ENCODE assay signal across 17 cellular contexts in genomic region chr5:154851351-154851750, GRCh38. TPM values are rescaled to one million over a fixed set of nuclear protein-coding genes. Genes with fewer than 3 reads are reported as not detected.
DNase-seq lines count a peak whose midpoint lies in the region; ATAC-seq, FAIRE-seq and TF ChIP-seq lines count a peak whose summit lies in the region.
"Had no signal": no experiment of that assay in that cellular context is flagged by ENCODE, and none has a peak within 500 bp of the region (broad histone marks: within the 10 kb centered on the region; RNA-seq: fewer than 3 reads in every experiment).

No MANE protein-coding gene starts in this region.

- no peaks in the 10 kb centered on the region for H4K20me1 ChIP-seq in BLaER1 treated with 17β-estradiol and CSF1 and Interleukin-3, amounts not matched to agents 10 nM and 100 nM
- H4K20me1 ChIP-seq in HepG2 (ENCODE audit: insufficient read depth, low read length) = no peaks in the 10 kb centered on the region

- peak overlapping the region; percentile 50 to 88 (median 74) for H3K4me2 ChIP-seq in BLaER1 treated with 17β-estradiol and CSF1 and Interleukin-3, amounts not matched to agents 10 nM and 100 nM
- peak overlapping the region; percentile 78 for H3K4me2 ChIP-seq in HepG2 (ENCODE audit: low read depth, low read length)

- H3K27ac ChIP-seq in BLaER1 treated with 17β-estradiol and CSF1 and Interleukin-3, amounts not matched to agents 10 nM and 100 nM = peak overlapping the region in 1 of 11 experiments; percentile 30; a peak in 1 of 22 replicates
- H3K27ac ChIP-seq in ascending aorta (peak overlapping the region; percentile 31 to 77), HepG2 (ENCODE audit: extremely low read length, insufficient read depth, low read length) (peak overlapping the region; percentile 68), gastrocnemius medialis (peak overlapping the region; percentile 61 to 84 (median 77))

- FAIRE-seq in HepG2 (lab: Jason Lieb, UNC) = no peak
- FAIRE-seq: H54 had no signal

- H3K27me3 Mint-ChIP-seq in activated T-helper 1 cell treated with anti-CD3 and anti-CD28 coated beads, Interleukin-12 subunit alpha, Interleukin-12 subunit beta, Interleukin-2, Interleukin-4 antibody, amounts not matched to agents 30 ng/mL and 10 ng/mL and 1 ng/mL, durations not matched to agents 14 hours and 24 hours and 36 hours (ENCODE audit: insufficient read depth) = no peaks in the 10 kb centered on the region

- no peak for TF ChIP-seq POLR2A in HepG2 (IDR thresholded peaks at IDR 0.05; ENCODE audit: insufficient read depth in 1 of 2, low read depth in 2 of 2, low read length in 2 of 2)
- no peak for TF ChIP-seq POLR2A in gastrocnemius medialis (IDR thresholded peaks at IDR 0.05)

- peak in 1 of 2 donors; percentile 40 for DNase-seq in ascending aorta (ENCODE audit: low spot score in 2 of 2)
- no peak for DNase-seq in HepG2 (ENCODE audit: low spot score)
- no peak for DNase-seq in gastrocnemius medialis
- DNase-seq in activated T-helper 1 cell treated with anti-CD3 and anti-CD28 coated beads, Interleukin-12 subunit alpha, Interleukin-12 subunit beta, Interleukin-2, Interleukin-4 antibody, amounts not matched to agents 30 ng/mL and 10 ng/mL and 1 ng/mL, durations not matched to agents 14 hours and 24 hours and 36 hours (ENCODE audit: low spot score) = no peak
- no peak for DNase-seq in NCI-H128 (lab: John Stamatoyannopoulos, UW; ENCODE audit: unreplicated experiment)
- DNase-seq in NCI-H2171 treated with DMSO at 0.1 percent for 48 hours (lab: John Stamatoyannopoulos, UW) = no peak
- DNase-seq: activated CD4-positive, alpha-beta T cell treated with anti-CD3 and anti-CD28 coated beads, Interleukin-2, amount 50 U/mL, for 1 hour; aorta; effector CD8-positive, alpha-beta T cell; KG1; NCI-H187; stimulated activated CD4-positive, alpha-beta T cell treated with anti-CD3 and anti-CD28 coated beads, Interleukin-4, amount 100 ng/mL, for 4 hours; T1000 had no signal

- in situ Hi-C loops in HepG2 (cut with HindIII; ENCODE audit: extremely low pct_ligation_motif_present, low pct_unique_long_range_greater_than_20kb) (no loop called here), gastrocnemius medialis (cut with MboI; ENCODE audit: low sequenced_read_pairs in 4 of 4) (no loop called here)

- no peaks in the 10 kb centered on the region for H3K9me3 ChIP-seq in BLaER1 treated with 17β-estradiol and CSF1 and Interleukin-3, amounts not matched to agents 10 nM and 100 nM (replicated peaks in 1 of 11)
- H3K9me3 ChIP-seq in ascending aorta (no peaks in the 10 kb centered on the region), HepG2 (ENCODE audit: low read length) (no peaks in the 10 kb centered on the region), gastrocnemius medialis (no peaks in the 10 kb centered on the region)

- CTCF ChIA-PET in HepG2 (lab: Yijun Ruan, JAX; ENCODE audit: low intra/inter-chr PET ratio, low total read pairs) = no interaction called here

- H3K27ac Mint-ChIP-seq in activated T-helper 1 cell treated with anti-CD3 and anti-CD28 coated beads, Interleukin-12 subunit alpha, Interleukin-12 subunit beta, Interleukin-2, Interleukin-4 antibody, amounts not matched to agents 30 ng/mL and 10 ng/mL and 1 ng/mL, durations not matched to agents 14 hours and 24 hours and 36 hours = no peak overlapping the region
- H3K27ac Mint-ChIP-seq: stimulated activated effector memory CD8-positive, alpha-beta T cell treated with anti-CD3 and anti-CD28 coated beads, Interleukin-12 subunit alpha, Interleukin-12 subunit beta, amount 100 ng/mL, for 72 hours had no signal

- no peak overlapping the region for H2AFZ ChIP-seq in HepG2 (ENCODE audit: low read length)

- no peaks in the 10 kb centered on the region for H3K27me3 ChIP-seq in BLaER1 treated with 17β-estradiol and CSF1 and Interleukin-3, amounts not matched to agents 10 nM and 100 nM
- no peaks in the 10 kb centered on the region for H3K27me3 ChIP-seq in ascending aorta
- H3K27me3 ChIP-seq in HepG2 (ENCODE audit: control insufficient read depth in 1 of 2, insufficient read depth in 2 of 2, low read length in 2 of 2) = no peaks in the 10 kb centered on the region
- H3K27me3 ChIP-seq in gastrocnemius medialis = no peaks in the 10 kb centered on the region

- 0 out of 20 replicates have a peak overlapping the region, but pooled peaks of 1 of the 10 experiments have one; percentile 35 for H3K4me3 ChIP-seq in BLaER1 treated with 17β-estradiol and CSF1 and Interleukin-3, amounts not matched to agents 10 nM and 100 nM
- H3K4me3 ChIP-seq in ascending aorta = peak overlapping the region in 1 of 2 donors; percentile 68
- H3K4me3 ChIP-seq in HepG2 (replicated peaks in 1 of 3; ENCODE audit: insufficient read depth in 1 of 3, low read depth in 2 of 3, low read length in 3 of 3) = peak overlapping the region in 1 of 3 experiments; percentile 72; a peak in 1 of 6 replicates
- no peak overlapping the region for H3K4me3 ChIP-seq in gastrocnemius medialis

- ATAC-seq in HepG2 (no peak), gastrocnemius medialis (no peak), HG02678 (IDR thresholded peaks at IDR 0.05; ENCODE audit: unreplicated experiment) (no peak)
- ATAC-seq: stimulated activated effector memory CD8-positive, alpha-beta T cell treated with anti-CD3 and anti-CD28 coated beads, Interleukin-12 subunit alpha, Interleukin-12 subunit beta, amount 100 ng/mL, for 72 hours had no signal

- WGBS in HepG2 (ENCODE audit: low lambda C conversion rate) = 87% methylated on average over 3 of the region's 3 CpGs

- peaks cover 38 to 45% (median 43%) of the 10 kb centered on the region in 10 experiments for H3K4me1 ChIP-seq in BLaER1 treated with 17β-estradiol and CSF1 and Interleukin-3, amounts not matched to agents 10 nM and 100 nM
- H3K4me1 ChIP-seq in ascending aorta = peaks cover 8 to 18% of the 10 kb centered on the region in 2 donors
- peaks cover 58% of the 10 kb centered on the region for H3K4me1 ChIP-seq in HepG2 (ENCODE audit: insufficient read depth, low read length)
- H3K4me1 ChIP-seq in gastrocnemius medialis = peaks cover 26 to 27% of the 10 kb centered on the region in 2 donors

- no peaks in the 10 kb centered on the region for H3K36me3 ChIP-seq in BLaER1 treated with 17β-estradiol and CSF1 and Interleukin-3, amounts not matched to agents 10 nM and 100 nM
- H3K36me3 ChIP-seq in ascending aorta = no peaks in the 10 kb centered on the region
- H3K36me3 ChIP-seq in HepG2 (replicated peaks in 1 of 2; ENCODE audit: control insufficient read depth in 1 of 2, insufficient read depth in 2 of 2, low read length in 2 of 2) = no peaks in the 10 kb centered on the region
- no peaks in the 10 kb centered on the region for H3K36me3 ChIP-seq in gastrocnemius medialis

- TF ChIP-seq EP300 in HepG2 (IDR thresholded peaks at IDR 0.05; ENCODE audit: low read depth in 2 of 2, low read length in 2 of 2) = no peak
- no peak for TF ChIP-seq EP300 in HepG2 (CRISPR knock-in tag; IDR thresholded peaks at IDR 0.05; ENCODE audit: borderline replicate concordance)

- POLR2A ChIA-PET in HepG2 (lab: Yijun Ruan, JAX) = interaction anchor here (1.1 kb wide), 2 partner anchors 14 to 17 kb away, joined by 5 to 14 read pairs; no protein-coding TSS in a partner anchor

- H3K4me3 Mint-ChIP-seq in activated T-helper 1 cell treated with anti-CD3 and anti-CD28 coated beads, Interleukin-12 subunit alpha, Interleukin-12 subunit beta, Interleukin-2, Interleukin-4 antibody, amounts not matched to agents 30 ng/mL and 10 ng/mL and 1 ng/mL, durations not matched to agents 14 hours and 24 hours and 36 hours = no peak overlapping the region
- H3K4me3 Mint-ChIP-seq: stimulated activated effector memory CD8-positive, alpha-beta T cell treated with anti-CD3 and anti-CD28 coated beads, Interleukin-12 subunit alpha, Interleukin-12 subunit beta, amount 100 ng/mL, for 72 hours had no signal

- H3K9ac ChIP-seq in BLaER1 treated with 17β-estradiol and CSF1 and Interleukin-3, amounts not matched to agents 10 nM and 100 nM = no peak overlapping the region
- H3K9ac ChIP-seq in HepG2 (ENCODE audit: insufficient read depth, low read depth, low read length) = 0 out of 2 replicates have a peak overlapping the region, but pooled peaks have one; percentile 72

- no peaks in the 10 kb centered on the region for H3K36me3 Mint-ChIP-seq in activated T-helper 1 cell treated with anti-CD3 and anti-CD28 coated beads, Interleukin-12 subunit alpha, Interleukin-12 subunit beta, Interleukin-2, Interleukin-4 antibody, amounts not matched to agents 30 ng/mL and 10 ng/mL and 1 ng/mL, durations not matched to agents 14 hours and 24 hours and 36 hours (ENCODE audit: low read depth)
- H3K36me3 Mint-ChIP-seq: stimulated activated effector memory CD8-positive, alpha-beta T cell treated with anti-CD3 and anti-CD28 coated beads, Interleukin-12 subunit alpha, Interleukin-12 subunit beta, amount 100 ng/mL, for 72 hours had no signal

- no peak for TF ChIP-seq RAD21 in HepG2 (CRISPR knock-in tag; IDR thresholded peaks at IDR 0.05)

- H3K79me2 ChIP-seq in HepG2 (ENCODE audit: insufficient read depth, low read length) = peaks cover 7% of the 10 kb centered on the region

- no peak for TF ChIP-seq CTCF in ascending aorta (IDR thresholded peaks at IDR 0.05)
- TF ChIP-seq CTCF in HepG2 (CRISPR knock-in tag; IDR thresholded peaks at IDR 0.05) = no peak
- no peak for TF ChIP-seq CTCF in gastrocnemius medialis (IDR thresholded peaks at IDR 0.05 in 4 of 5, conservative IDR thresholded peaks at IDR 0.05 in 1 of 5)

- H3K9me3 Mint-ChIP-seq in activated T-helper 1 cell treated with anti-CD3 and anti-CD28 coated beads, Interleukin-12 subunit alpha, Interleukin-12 subunit beta, Interleukin-2, Interleukin-4 antibody, amounts not matched to agents 30 ng/mL and 10 ng/mL and 1 ng/mL, durations not matched to agents 14 hours and 24 hours and 36 hours = no peaks in the 10 kb centered on the region
- H3K9me3 Mint-ChIP-seq: stimulated activated effector memory CD8-positive, alpha-beta T cell treated with anti-CD3 and anti-CD28 coated beads, Interleukin-12 subunit alpha, Interleukin-12 subunit beta, amount 100 ng/mL, for 72 hours had no signal

- H3K4me1 Mint-ChIP-seq in activated T-helper 1 cell treated with anti-CD3 and anti-CD28 coated beads, Interleukin-12 subunit alpha, Interleukin-12 subunit beta, Interleukin-2, Interleukin-4 antibody, amounts not matched to agents 30 ng/mL and 10 ng/mL and 1 ng/mL, durations not matched to agents 14 hours and 24 hours and 36 hours (ENCODE audit: low read depth) = peaks cover 9% of the 10 kb centered on the region
- H3K4me1 Mint-ChIP-seq: stimulated activated effector memory CD8-positive, alpha-beta T cell treated with anti-CD3 and anti-CD28 coated beads, Interleukin-12 subunit alpha, Interleukin-12 subunit beta, amount 100 ng/mL, for 72 hours had no signal

- intact Hi-C loops in ascending aorta (cut with DNase I) (loop anchor here (10.0 kb wide), 1 partner anchor 407 kb away; the partner anchor contains the start of gene SAP30L), HepG2 (cut with micrococcal nuclease; ENCODE audit: unreplicated experiment) (no loop called here), gastrocnemius medialis (cut with DNase I; ENCODE audit: low total_unique reads) (loop anchor here (10.0 kb wide), 1 partner anchor 1743 kb away; no protein-coding TSS in a partner anchor)
- intact Hi-C loops in activated T-helper 1 cell treated with anti-CD3 and anti-CD28 coated beads, Interleukin-12 subunit alpha, Interleukin-12 subunit beta, Interleukin-2, Interleukin-4 antibody, amounts not matched to agents 30 ng/mL and 10 ng/mL and 1 ng/mL, durations not matched to agents 14 hours and 24 hours and 36 hours (cut with micrococcal nuclease) = no loop called here

- no TSS peak for BruUV-seq in HepG2 (replicated peaks; lab: Mats Ljungman, UMichigan)

RNA-seq across cellular contexts. Expression of gene FAXDC2, which starts 0.9 kb away (rescaled TPM):
- total RNA-seq in ascending aorta (25.3 TPM), HepG2 (2016; rRNA removed; fragmentation: Illumina TruSeq; extraction: Trizol) (3.0 and 4.7 TPM in 2 replicates), gastrocnemius medialis (10 to 100 TPM in 1 of 4 donors, 1 to 10 TPM in 3; 4.4 to 12.5 (median 6.4) TPM)
- total RNA-seq in HepG2 (2016; cell fraction: cytosol; rRNA removed; fragmentation: Illumina TruSeq; extraction: Trizol; ENCODE audit: low read depth) = 1.3 and 1.5 TPM in 2 replicates
- 4.3 and 5.0 TPM in 2 replicates for total RNA-seq in HepG2 (2016; cell fraction: insoluble cytoplasmic fraction; rRNA removed; fragmentation: Illumina TruSeq; extraction: Trizol)
- total RNA-seq in HepG2 (2016; cell fraction: membrane; rRNA removed; fragmentation: Illumina TruSeq; extraction: Trizol) = 3.5 and 4.3 TPM in 2 replicates
- total RNA-seq in HepG2 (2016; cell fraction: nucleus; rRNA removed; fragmentation: Illumina TruSeq; extraction: Trizol) = 5.5 and 5.8 TPM in 2 replicates
- polyA plus RNA-seq in HepG2 (2011; rRNA removed) = 49.5 and 58.8 TPM in 2 replicates
- polyA plus RNA-seq in HepG2 (2011; cell fraction: cytosol; rRNA removed) = 41.5 and 43.5 TPM in 2 replicates
- 45.2 and 57.4 TPM in 2 replicates for polyA plus RNA-seq in HepG2 (2011; cell fraction: nucleus; rRNA removed)
- polyA plus RNA-seq in HepG2 (2012) = 27.6 and 33.1 TPM in 2 replicates
- polyA plus RNA-seq in HepG2 (2016; cell fraction: cytosol; fragmentation: Illumina TruSeq; extraction: Trizol; ENCODE audit: low read depth) = 1.3 and 1.9 TPM in 2 replicates
- 3.7 and 4.2 TPM in 2 replicates for polyA plus RNA-seq in HepG2 (2016; cell fraction: insoluble cytoplasmic fraction; fragmentation: Illumina TruSeq; extraction: Trizol; ENCODE audit: low read depth)
- 3.9 and 4.0 TPM in 2 replicates for polyA plus RNA-seq in HepG2 (2016; cell fraction: membrane; fragmentation: Illumina TruSeq; extraction: Trizol; ENCODE audit: low read depth)
- polyA plus RNA-seq in HepG2 (2016; cell fraction: nucleus; fragmentation: Illumina TruSeq; extraction: Trizol; ENCODE audit: insufficient read depth, low read depth) = 6.6 and 7.0 TPM in 2 replicates
- polyA minus RNA-seq in HepG2 (2011; rRNA and poly(A)+ RNA removed; ENCODE audit: low replicate concordance) = 0.05 and 101 TPM in 2 replicates
- polyA minus RNA-seq in HepG2 (2011; cell fraction: cytosol; rRNA and poly(A)+ RNA removed) = 23.1 and 27.3 TPM in 2 replicates
- polyA minus RNA-seq in HepG2 (2011; cell fraction: nucleus; rRNA and poly(A)+ RNA removed) = 39.9 and 40.4 TPM in 2 replicates
- not detected in 2 replicates for total RNA-seq in activated T-helper 1 cell treated with anti-CD3 and anti-CD28 coated beads, Interleukin-12 subunit alpha, Interleukin-12 subunit beta, Interleukin-2, Interleukin-4 antibody, amounts not matched to agents 30 ng/mL and 10 ng/mL and 1 ng/mL, durations not matched to agents 14 hours and 24 hours and 36 hours

RNA-seq across cellular contexts. Expression of gene CNOT8, which starts 7.1 kb away (rescaled TPM):
- total RNA-seq in ascending aorta (32.1 TPM), HepG2 (2016; rRNA removed; fragmentation: Illumina TruSeq; extraction: Trizol) (37.1 and 50.3 TPM in 2 replicates), gastrocnemius medialis (10 to 100 TPM; 25.6 to 40.6 (median 30.5) TPM)
- total RNA-seq in HepG2 (2016; cell fraction: cytosol; rRNA removed; fragmentation: Illumina TruSeq; extraction: Trizol; ENCODE audit: low read depth) = 8.5 and 9.5 TPM in 2 replicates
- 38.6 and 50.3 TPM in 2 replicates for total RNA-seq in HepG2 (2016; cell fraction: insoluble cytoplasmic fraction; rRNA removed; fragmentation: Illumina TruSeq; extraction: Trizol)
- total RNA-seq in HepG2 (2016; cell fraction: membrane; rRNA removed; fragmentation: Illumina TruSeq; extraction: Trizol) = 21.9 and 23.8 TPM in 2 replicates
- 27.1 and 28.0 TPM in 2 replicates for total RNA-seq in HepG2 (2016; cell fraction: nucleus; rRNA removed; fragmentation: Illumina TruSeq; extraction: Trizol)
- polyA plus RNA-seq in HepG2 (2011; rRNA removed) = 63.8 and 74.9 TPM in 2 replicates
- 63.2 and 67.0 TPM in 2 replicates for polyA plus RNA-seq in HepG2 (2011; cell fraction: cytosol; rRNA removed)
- polyA plus RNA-seq in HepG2 (2011; cell fraction: nucleus; rRNA removed) = 46.3 and 57.5 TPM in 2 replicates
- 54.8 and 56.2 TPM in 2 replicates for polyA plus RNA-seq in HepG2 (2012)
- 4.1 and 5.1 TPM in 2 replicates for polyA plus RNA-seq in HepG2 (2016; cell fraction: cytosol; fragmentation: Illumina TruSeq; extraction: Trizol; ENCODE audit: low read depth)
- 41.9 and 42.7 TPM in 2 replicates for polyA plus RNA-seq in HepG2 (2016; cell fraction: insoluble cytoplasmic fraction; fragmentation: Illumina TruSeq; extraction: Trizol; ENCODE audit: low read depth)
- 12.2 and 12.5 TPM in 2 replicates for polyA plus RNA-seq in HepG2 (2016; cell fraction: membrane; fragmentation: Illumina TruSeq; extraction: Trizol; ENCODE audit: low read depth)
- 48.0 and 49.6 TPM in 2 replicates for polyA plus RNA-seq in HepG2 (2016; cell fraction: nucleus; fragmentation: Illumina TruSeq; extraction: Trizol; ENCODE audit: insufficient read depth, low read depth)
- polyA minus RNA-seq in HepG2 (2011; rRNA and poly(A)+ RNA removed; ENCODE audit: low replicate concordance) = 31.6 and 52.4 TPM in 2 replicates
- 51.4 and 54.3 TPM in 2 replicates for polyA minus RNA-seq in HepG2 (2011; cell fraction: cytosol; rRNA and poly(A)+ RNA removed)
- polyA minus RNA-seq in HepG2 (2011; cell fraction: nucleus; rRNA and poly(A)+ RNA removed) = 35.0 and 39.0 TPM in 2 replicates
- total RNA-seq in activated T-helper 1 cell treated with anti-CD3 and anti-CD28 coated beads, Interleukin-12 subunit alpha, Interleukin-12 subunit beta, Interleukin-2, Interleukin-4 antibody, amounts not matched to agents 30 ng/mL and 10 ng/mL and 1 ng/mL, durations not matched to agents 14 hours and 24 hours and 36 hours = 55.7 and 60.7 TPM in 2 replicates

Comparison
In these comparisons a context has a peak if more than half of its experiments do, and no peak if none do; other contexts are left out.
1. intact Hi-C loops: an anchor here in ascending aorta (10.0 kb wide) and gastrocnemius medialis (10.0 kb wide); none called in HepG2 and activated T-helper 1 cell treated with anti-CD3 and anti-CD28 coated beads, Interleukin-12 subunit alpha, Interleukin-12 subunit beta, Interleukin-2, Interleukin-4 antibody, amounts not matched to agents 30 ng/mL and 10 ng/mL and 1 ng/mL, durations not matched to agents 14 hours and 24 hours and 36 hours.